19 cellular contexts compared by ENCODE assay signal in the genomic region with DNA sequence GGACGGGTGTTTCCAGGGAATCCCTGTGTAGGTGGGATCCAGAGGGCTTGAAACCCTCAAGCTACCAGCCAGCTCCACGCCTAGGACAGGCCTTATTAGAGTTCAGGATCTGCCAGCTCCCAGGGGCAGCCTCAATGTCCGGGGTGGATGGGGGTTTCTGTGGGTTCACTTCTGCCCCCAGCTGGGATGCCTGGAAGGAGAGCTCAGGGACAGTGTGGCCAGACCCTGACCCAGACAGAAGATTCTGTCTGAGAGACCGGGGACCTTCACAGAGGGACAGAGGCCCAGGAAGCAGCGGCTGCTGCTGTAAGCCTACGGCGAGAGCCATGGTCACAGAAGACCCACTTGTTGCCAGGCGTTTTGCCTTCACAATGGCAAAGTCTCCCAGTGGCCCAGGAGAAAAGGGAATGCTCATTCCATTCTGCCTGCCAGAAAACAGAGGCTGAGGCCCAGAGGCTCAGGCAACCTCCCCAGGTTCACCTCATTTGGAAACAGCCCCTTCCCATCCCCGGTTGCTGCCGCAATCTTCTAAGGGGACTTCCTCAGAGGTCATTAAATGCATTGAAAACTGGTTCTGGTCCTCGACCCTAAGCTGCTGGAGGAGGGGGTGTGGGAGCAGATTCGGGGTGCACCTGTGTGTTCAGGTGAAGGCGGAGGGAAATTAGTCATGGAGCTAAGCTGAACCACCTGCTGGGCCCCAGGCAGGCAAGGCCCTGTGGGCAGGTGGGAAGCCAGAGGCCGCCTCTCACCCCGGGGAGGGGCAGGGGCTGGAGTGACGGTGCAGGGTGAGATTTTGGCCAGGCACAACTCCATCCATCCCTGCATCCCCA. TPM values are rescaled to one million over a fixed set of nuclear protein-coding genes. Genes with fewer than 3 reads are reported as not detected.
DNase-seq lines count a peak whose midpoint lies in the region; ATAC-seq and TF ChIP-seq lines count a peak whose summit lies in the region.
"Had no signal": no experiment of that assay in that cellular context is flagged by ENCODE, and none has a peak within 500 bp of the region (broad histone marks: within the 10 kb centered on the region; RNA-seq: fewer than 3 reads in every experiment).

No MANE protein-coding gene starts in this region.

- H4K20me1 ChIP-seq in BLaER1 = no peaks in the 10 kb centered on the region

- H3K36me3 ChIP-seq in BLaER1 = no peaks in the 10 kb centered on the region
- H3K36me3 ChIP-seq in liver (ENCODE audit: control insufficient read depth in 4 of 4, insufficient read depth in 3 of 4, low read depth in 1 of 4, low read length in 3 of 4) = no peaks in the 10 kb centered on the region

- no peak overlapping the region for H3K4me3 ChIP-seq in BLaER1
- no peak overlapping the region for H3K4me3 ChIP-seq in liver (ENCODE audit: low read depth in 1 of 3, low read length in 3 of 3)

- H3K27me3 ChIP-seq in BLaER1 (peaks cover 39% of the 10 kb centered on the region), liver (ENCODE audit: control insufficient read depth in 4 of 4, insufficient read depth in 4 of 4, low read length in 3 of 4) (no peaks in the 10 kb centered on the region)

- TF ChIP-seq CTCF in RWPE1 (conservative IDR thresholded peaks at IDR 0.05; ENCODE audit: low read depth) (no peak), liver (IDR thresholded peaks at IDR 0.05; ENCODE audit: low read depth, low read length, missing input control) (no peak), mesothelial cell of epicardium (IDR thresholded peaks at IDR 0.05; ENCODE audit: unreplicated experiment) (no peak)

- no peaks in the 10 kb centered on the region for H3K9me3 Mint-ChIP-seq in mesothelial cell of epicardium
- H3K9me3 Mint-ChIP-seq in activated CD4-positive, alpha-beta T cell treated with anti-CD3 and anti-CD28 coated beads for 36 hours (ENCODE audit: low read depth) = no peaks in the 10 kb centered on the region

- peak overlapping the region; percentile 89; the same call in 1 of the 2 replicates for H3K4me2 ChIP-seq in BLaER1

- H3K4me1 ChIP-seq in BLaER1 = peaks cover 45% of the 10 kb centered on the region
- H3K4me1 ChIP-seq in liver (ENCODE audit: control insufficient read depth in 4 of 4, insufficient read depth in 4 of 4, low read length in 3 of 4) = peaks cover 19 to 44% (median 30%) of the 10 kb centered on the region in 4 donors

- intact Hi-C loops in activated CD4-positive, alpha-beta T cell treated with anti-CD3 and anti-CD28 coated beads for 36 hours (cut with DNase I, micrococcal nuclease) = loop anchor here (5.0 kb wide), 3 partner anchors 40 to 460 kb away; partner anchors contain the start of gene TNNT3 (in 1 of the 2)

- H3K9me3 ChIP-seq in BLaER1 (no peaks in the 10 kb centered on the region), liver (ENCODE audit: control insufficient read depth in 4 of 4, low read length in 3 of 4) (no peaks in the 10 kb centered on the region)

- CTCF ChIA-PET in RWPE1 (lab: Yijun Ruan, JAX) = interaction anchor here (0.5 to 5.4 kb wide), 10 partner anchors 20 to 464 kb away, joined by 3 to 85 read pairs (median 5); partner anchors contain the start of gene SYT8
- CTCF ChIA-PET in HEK293T (lab: Yijun Ruan, JAX) = interaction anchor here (3.5 to 5.1 kb wide), 2 partner anchors 39 to 140 kb away, joined by 17 to 77 read pairs; partner anchors contain the start of gene SYT8
- CTCF ChIA-PET in activated CD4-positive, alpha-beta T cell treated with anti-CD3 and anti-CD28 coated beads for 36 hours (lab: Charles Lee) = interaction anchor here (0.6 to 5.7 kb wide), 12 partner anchors 12 to 1042 kb away, joined by 3 to 181 read pairs (median 10); partner anchors contain the start of gene SYT8

- WGBS in liver = 79% methylated on average over 16 of the region's 16 CpGs

- DNase-seq in RWPE1 (ENCODE audit: low spot score) (no peak), mesothelial cell of epicardium (ENCODE audit: low spot score in 2 of 2, unreplicated experiment in 2 of 2) (no peak), NCI-H2196 treated with DMSO at 0.1 percent for 48 hours (lab: John Stamatoyannopoulos, UW; ENCODE audit: unreplicated experiment) (no peak), HEK293T (ENCODE audit: extremely low spot score) (no peak)
- no peak for DNase-seq in activated CD4-positive, alpha-beta T cell treated with anti-CD3 and anti-CD28 coated beads, Interleukin-2, amount 50 U/mL, for 1 hour
- no peak for DNase-seq in activated CD4-positive, alpha-beta T cell treated with anti-CD3 and anti-CD28 coated beads for 36 hours
- DNase-seq: ACHN, EL, GF-D8, IMR-90, NCI-H1105 treated with DMSO at 0.1 percent for 48 hours, NCI-H2029 treated with DMSO at 0.1 percent for 48 hours, NCI-H524 treated with DMSO at 0.1 percent for 48 hours, OCI-M1, SHP77 had no signal

- ATAC-seq in activated CD4-positive, alpha-beta T cell treated with anti-CD3 and anti-CD28 coated beads for 36 hours = no peak

- no peaks in the 10 kb centered on the region for H3K36me3 Mint-ChIP-seq in mesothelial cell of epicardium
- no peaks in the 10 kb centered on the region for H3K36me3 Mint-ChIP-seq in activated CD4-positive, alpha-beta T cell treated with anti-CD3 and anti-CD28 coated beads for 36 hours (ENCODE audit: low read depth)

- no peak for TF ChIP-seq RAD21 in liver (IDR thresholded peaks at IDR 0.05)

- peaks cover 15% of the 10 kb centered on the region for H3K27me3 Mint-ChIP-seq in mesothelial cell of epicardium (ENCODE audit: low read depth)
- H3K27me3 Mint-ChIP-seq in activated CD4-positive, alpha-beta T cell treated with anti-CD3 and anti-CD28 coated beads for 36 hours = peaks cover 14% of the 10 kb centered on the region

- no peak overlapping the region for H3K4me3 Mint-ChIP-seq in mesothelial cell of epicardium
- no peak overlapping the region for H3K4me3 Mint-ChIP-seq in activated CD4-positive, alpha-beta T cell treated with anti-CD3 and anti-CD28 coated beads for 36 hours

- no peak overlapping the region for H3K27ac ChIP-seq in BLaER1
- 0 out of 2 replicates have a peak overlapping the region, but pooled peaks have one; percentile 76 for H3K27ac ChIP-seq in RWPE1
- H3K27ac ChIP-seq in liver (ENCODE audit: low read depth in 1 of 2, low read length in 2 of 2) = peak overlapping the region; percentile 92 to 99
- H3K27ac ChIP-seq: 22Rv1, C4-2B had no signal

- peaks cover 26% of the 10 kb centered on the region for H3K4me1 Mint-ChIP-seq in mesothelial cell of epicardium
- H3K4me1 Mint-ChIP-seq in activated CD4-positive, alpha-beta T cell treated with anti-CD3 and anti-CD28 coated beads for 36 hours = peaks cover 5% of the 10 kb centered on the region

- no peak overlapping the region for H3K9ac ChIP-seq in BLaER1
- peak overlapping the region; percentile 73 to 81 for H3K9ac ChIP-seq in liver (ENCODE audit: low read depth in 1 of 2, low read length in 2 of 2)

- POLR2A ChIA-PET in RWPE1 (lab: Yijun Ruan, JAX; ENCODE audit: low non-redundant PET) (no interaction called here), HEK293T (lab: Yijun Ruan, JAX) (interaction anchor here (2.1 kb wide), 1 partner anchor 142 kb away, joined by 30 read pairs; the partner anchor contains the start of gene SYT8)
- POLR2A ChIA-PET in activated CD4-positive, alpha-beta T cell treated with anti-CD3 and anti-CD28 coated beads for 36 hours (lab: Charles Lee) = interaction anchor here (0.7 kb wide), 1 partner anchor 141 kb away, joined by 3 read pairs; no protein-coding TSS in a partner anchor

- peak overlapping the region; percentile 82 for H3K27ac Mint-ChIP-seq in mesothelial cell of epicardium
- no peak overlapping the region for H3K27ac Mint-ChIP-seq in activated CD4-positive, alpha-beta T cell treated with anti-CD3 and anti-CD28 coated beads for 36 hours

TF ChIP-seq in liver, 16 proteins besides CTCF, POLR2A, EP300 and RAD21 (continues in another document):
- TF ChIP-seq FOXA2 (IDR thresholded peaks at IDR 0.05) = no peak
- no peak for TF ChIP-seq GABPA (IDR thresholded peaks at IDR 0.05 in 1 of 2, conservative IDR thresholded peaks at IDR 0.05 in 1 of 2)
- no peak for TF ChIP-seq HNF4G (IDR thresholded peaks at IDR 0.05)
- no peak for TF ChIP-seq TAF1 (conservative IDR thresholded peaks at IDR 0.05)

TF ChIP-seq in HEK293T, 16 proteins besides CTCF, POLR2A, EP300 and RAD21:
- TF ChIP-seq FOXM1 (IDR thresholded peaks at IDR 0.05; ENCODE audit: borderline replicate concordance) = no peak
- TF ChIP-seq TARDBP (IDR thresholded peaks at IDR 0.05) = no peak
- no peak for TF ChIP-seq FOXK2 (IDR thresholded peaks at IDR 0.05)
- TF ChIP-seq SP1 (IDR thresholded peaks at IDR 0.05) = no peak
- no peak for TF ChIP-seq L3MBTL2 (conservative IDR thresholded peaks at IDR 0.05)
- TF ChIP-seq ZNF384 (IDR thresholded peaks at IDR 0.05) = no peak
- TF ChIP-seq, protein P1, sequence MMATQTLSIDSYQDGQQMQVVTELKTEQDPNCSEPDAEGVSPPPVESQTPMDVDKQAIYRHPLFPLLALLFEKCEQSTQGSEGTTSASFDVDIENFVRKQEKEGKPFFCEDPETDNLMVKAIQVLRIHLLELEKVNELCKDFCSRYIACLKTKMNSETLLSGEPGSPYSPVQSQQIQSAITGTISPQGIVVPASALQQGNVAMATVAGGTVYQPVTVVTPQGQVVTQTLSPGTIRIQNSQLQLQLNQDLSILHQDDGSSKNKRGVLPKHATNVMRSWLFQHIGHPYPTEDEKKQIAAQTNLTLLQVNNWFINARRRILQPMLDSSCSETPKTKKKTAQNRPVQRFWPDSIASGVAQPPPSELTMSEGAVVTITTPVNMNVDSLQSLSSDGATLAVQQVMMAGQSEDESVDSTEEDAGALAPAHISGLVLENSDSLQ (IDR thresholded peaks at IDR 0.05) = no peak

RNA-seq across cellular contexts. Expression of gene KRTAP5-6, which starts 4.9 kb away (rescaled TPM):
- under 1 TPM in 1 of 2 donors, not detected in 1; 0.84 TPM for total RNA-seq in liver
- 1 to 10 TPM in 1 of 2 donors, not detected in 1; 1.2 TPM for polyA plus RNA-seq in liver
- total RNA-seq in mesothelial cell of epicardium = not detected in 3 replicates
- not detected for total RNA-seq in activated CD4-positive, alpha-beta T cell treated with anti-CD3 and anti-CD28 coated beads for 36 hours
- total RNA-seq: IMR-90 had no signal
- polyA plus RNA-seq: IMR-90 had no signal

RNA-seq across cellular contexts. Expression of gene IFITM10, which starts 58.3 kb away (rescaled TPM):
- total RNA-seq in liver (1 to 10 TPM in 1 of 2 donors, under 1 TPM in 1; 0.65 to 8.5 TPM), mesothelial cell of epicardium (2.2 to 2.8 TPM (median 2.7 TPM) in 3 replicates)
- polyA plus RNA-seq in liver = 1 to 10 TPM in 1 of 2 donors, under 1 TPM in 1; 0.14 to 2.9 TPM
- under 1 TPM in 1 of 2 experiments, not detected in 1; 0.21 TPM for total RNA-seq in activated CD4-positive, alpha-beta T cell treated with anti-CD3 and anti-CD28 coated beads for 36 hours
